In the genomic region with DNA sequence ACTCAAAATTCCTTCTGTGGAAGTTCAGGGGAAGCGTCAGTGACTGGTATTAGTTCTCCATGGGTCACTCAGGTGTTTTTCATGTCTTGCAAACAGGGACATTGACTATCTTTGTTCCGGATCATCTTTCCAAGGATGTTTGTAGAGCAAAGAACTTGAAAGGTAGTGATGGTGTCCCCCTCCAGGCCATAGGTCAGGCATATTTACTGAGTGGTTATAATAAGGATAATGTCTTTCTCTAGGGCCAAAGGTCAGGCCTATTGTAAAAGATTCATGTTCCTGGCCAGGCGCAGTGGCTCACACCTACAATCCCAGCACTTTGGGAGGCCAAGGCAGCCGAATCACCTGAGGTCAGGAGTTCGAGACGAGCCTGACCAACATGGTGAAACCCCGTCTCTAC, we compare ENCODE assay signal across 21 cellular contexts.
DNase-seq lines count a peak whose midpoint lies in the region; ATAC-seq and TF ChIP-seq lines count a peak whose summit lies in the region.
"Had no signal": no experiment of that assay in that cellular context is flagged by ENCODE, and none has a peak within 500 bp of the region (broad histone marks: within the 10 kb centered on the region; RNA-seq: fewer than 3 reads in every experiment).

No MANE protein-coding gene starts in this region.

- intact Hi-C loops in colonic mucosa (cut with DNase I), result no loop called here
- intact Hi-C loops in left colon (cut with DNase I, micrococcal nuclease), result no loop called here
- intact Hi-C loops in transverse colon (cut with DNase I; ENCODE audit: low total_unique reads), result no loop called here

- TF ChIP-seq CTCF in colonic mucosa (IDR thresholded peaks at IDR 0.05), result no peak
- TF ChIP-seq CTCF in transverse colon (IDR thresholded peaks at IDR 0.05), result no peak

- 53 to 59% methylated on average over 3 to 7 of the region's 7 CpGs for WGBS in transverse colon (ENCODE audit: low coverage in 1 of 2), 2 donors

- H3K27me3 ChIP-seq in colonic mucosa, result no peaks in the 10 kb centered on the region
- no peaks in the 10 kb centered on the region for H3K27me3 ChIP-seq in transverse colon
- H3K27me3 ChIP-seq: BE2C, BLaER1 had no signal

- no peak for TF ChIP-seq EP300 in transverse colon (IDR thresholded peaks at IDR 0.05; ENCODE audit: low read depth)

- ATAC-seq in left colon (peak; percentile 56), HG02870 (IDR thresholded peaks at IDR 0.05; ENCODE audit: unreplicated experiment) (no peak)
- ATAC-seq: GM12878 had no signal

- no peak overlapping the region for H3K9ac ChIP-seq in colonic mucosa (ENCODE audit: low read depth in 2 of 2, low read length in 2 of 2)
- H3K9ac ChIP-seq: BLaER1 had no signal

- in situ Hi-C loops in transverse colon (cut with MboI; ENCODE audit: low pct_ligation_motif_present in 1 of 4, low pct_unique_long_range_greater_than_20kb in 1 of 4, low sequenced_read_pairs in 3 of 4), result no loop called here

- H3K9me3 ChIP-seq in colonic mucosa (no peaks in the 10 kb centered on the region), transverse colon (no peaks in the 10 kb centered on the region)
- H3K9me3 ChIP-seq: BE2C had no signal

- H3K27ac ChIP-seq in colonic mucosa, result no peak overlapping the region
- no peak overlapping the region for H3K27ac ChIP-seq in transverse colon
- H3K27ac ChIP-seq: BLaER1 had no signal

- DNase-seq in colonic mucosa, result peak; percentile 22
- DNase-seq in left colon, result peak in 1 of 2 donors; percentile 9
- DNase-seq in transverse colon, result peak; percentile 25
- no peak for DNase-seq in NCI-H1105 treated with DMSO at 0.1 percent for 48 hours (lab: John Stamatoyannopoulos, UW)
- DNase-seq: 8988T; ACHN; BE2C; C1 segment of cervical spinal cord; CD4-positive, CD25-positive, alpha-beta regulatory T cell; CD8-positive, alpha-beta memory T cell; COR-L47; DMS 273 treated with DMSO at 0.1 percent for 48 hours; DMS153; DMS53; DMS79; DND-41; EL; GDM1 had no signal

- TF ChIP-seq POLR2A in transverse colon (IDR thresholded peaks at IDR 0.05), result no peak

- H3K36me3 ChIP-seq in colonic mucosa (no peaks in the 10 kb centered on the region), transverse colon (no peaks in the 10 kb centered on the region)
- H3K36me3 ChIP-seq: BE2C, BLaER1 had no signal

- H3K4me3 ChIP-seq in colonic mucosa, result no peak overlapping the region
- H3K4me3 ChIP-seq in transverse colon, result no peak overlapping the region
- H3K4me3 ChIP-seq: BLaER1, GM12878 had no signal

- H3K4me1 ChIP-seq in colonic mucosa (no peaks in the 10 kb centered on the region), transverse colon (peaks cover 0 to 43% (median 2%) of the 10 kb centered on the region in 4 donors)
- H3K4me1 ChIP-seq: BE2C, BLaER1 had no signal
